29 cellular contexts compared by ENCODE assay signal in the genomic region with DNA sequence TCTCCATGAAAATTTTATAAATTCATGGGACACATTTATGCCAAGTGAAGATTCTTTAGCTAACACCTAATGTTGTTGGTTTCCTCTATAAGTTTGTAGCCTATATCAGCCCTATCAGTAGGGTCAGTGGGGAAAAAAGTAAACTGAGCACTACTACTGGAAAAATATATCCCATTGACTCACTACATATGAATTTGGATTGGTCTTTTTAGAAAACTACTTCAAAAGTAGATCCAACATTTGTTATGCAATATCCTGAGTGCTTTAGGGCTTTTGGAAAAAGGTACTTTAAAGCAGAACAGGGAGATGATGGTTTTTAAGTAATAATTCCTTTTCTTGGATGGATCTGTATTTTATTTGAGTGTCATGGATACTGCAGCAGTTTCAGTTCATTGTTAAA. TPM values are rescaled to one million over a fixed set of nuclear protein-coding genes. Genes with fewer than 3 reads are reported as not detected.
A peak's percentile ranks its signal among the peaks of the same experiment; 100 is the strongest.
DNase-seq lines count a peak whose midpoint lies in the region; ATAC-seq, FAIRE-seq and TF ChIP-seq lines count a peak whose summit lies in the region.
"Had no signal": no experiment of that assay in that cellular context is flagged by ENCODE, and none has a peak within 500 bp of the region (broad histone marks: within the 10 kb centered on the region; RNA-seq: fewer than 3 reads in every experiment).

No MANE protein-coding gene starts in this region.

- H4K20me1 ChIP-seq in keratinocyte (ENCODE audit: control insufficient read depth, extremely low read depth, insufficient read depth, low read length) = no peaks in the 10 kb centered on the region

- dilution Hi-C loops in keratinocyte (cut with MboI; ENCODE audit: extremely low pct_ligation_motif_present, low sequenced_read_pairs) = no loop called here

- no peaks in the 10 kb centered on the region for H3K27me3 ChIP-seq in keratinocyte (ENCODE audit: control insufficient read depth, extremely low read depth, insufficient read depth, low read length)
- H3K27me3 ChIP-seq: tibial artery had no signal

- peak overlapping the region in 1 of 3 experiments; percentile 21 for H3K4me3 ChIP-seq in keratinocyte (ENCODE audit: control insufficient read depth in 2 of 3, extremely low read depth in 1 of 3, insufficient read depth in 2 of 3, low read depth in 1 of 3, low read length in 3 of 3)
- no peak overlapping the region for H3K4me3 ChIP-seq in urinary bladder (ENCODE audit: low read depth, low read length)
- H3K4me3 ChIP-seq: tibial artery had no signal

- H3K36me3 Mint-ChIP-seq in MCF 10A (ENCODE audit: insufficient read depth, unreplicated experiment) = no peaks in the 10 kb centered on the region
- H3K36me3 Mint-ChIP-seq: mesothelial cell of epicardium, naive B cell had no signal

- DNase-seq in GM03348 (ENCODE audit: low spot score) (peak; percentile 24), MCF 10A (ENCODE audit: unreplicated experiment) (peak; percentile 42), keratinocyte (ENCODE audit: low read depth, low spot score) (no peak), NCI-H2029 (lab: John Stamatoyannopoulos, UW) (no peak), NCI-H748 (lab: John Stamatoyannopoulos, UW; ENCODE audit: unreplicated experiment) (no peak)
- DNase-seq: activated CD4-positive, alpha-beta T cell treated with anti-CD3 and anti-CD28 coated beads for 48 hours; activated CD8-positive, alpha-beta memory T cell treated with anti-CD3 and anti-CD28 coated beads for 24 hours; activated gamma-delta T cell; Calu3; cerebellar nuclear complex; naive B cell; NCI-H1417 treated with DMSO at 0.1 percent for 48 hours; NCI-H2081 treated with DMSO at 0.1 percent for 48 hours; small intestine; stimulated activated naive CD8-positive, alpha-beta T cell treated with anti-CD3 and anti-CD28 coated beads, Interleukin-15, amount 100 ng/mL, for 72 hours; tibial artery had no signal

- peaks cover 59% of the 10 kb centered on the region for H3K4me1 ChIP-seq in keratinocyte (ENCODE audit: control insufficient read depth, extremely low read depth, insufficient read depth, low read length)
- peaks cover 3% of the 10 kb centered on the region for H3K4me1 ChIP-seq in urinary bladder (ENCODE audit: insufficient read depth)

- H3K27ac ChIP-seq in keratinocyte (ENCODE audit: control insufficient read depth, insufficient read depth, low read length) (peak overlapping the region; percentile 30), urinary bladder (ENCODE audit: low read depth) (peak overlapping the region; percentile 18)
- H3K27ac ChIP-seq: C4-2B, KMS-11, neutrophil, tibial artery, VCaP had no signal

- H3K36me3 ChIP-seq in keratinocyte (ENCODE audit: control insufficient read depth in 2 of 2, extremely low read depth in 1 of 2, insufficient read depth in 2 of 2, low read length in 2 of 2) = no peaks in the 10 kb centered on the region
- H3K36me3 ChIP-seq in urinary bladder (ENCODE audit: insufficient read depth) = no peaks in the 10 kb centered on the region
- H3K36me3 ChIP-seq: neutrophil, tibial artery had no signal

- no peaks in the 10 kb centered on the region for H3K27me3 Mint-ChIP-seq in MCF 10A (ENCODE audit: insufficient read depth, unreplicated experiment)

- TF ChIP-seq CTCF in MCF 10A (IDR thresholded peaks at IDR 0.05; ENCODE audit: unreplicated experiment) (no peak), keratinocyte (optimal IDR thresholded peaks at IDR 0.05 in 1 of 3, IDR thresholded peaks at IDR 0.05 in 1 of 3, conservative IDR thresholded peaks at IDR 0.05 in 1 of 3; ENCODE audit: extremely low read depth in 1 of 3, insufficient read depth in 2 of 3, low read length in 3 of 3) (no peak)

- peak overlapping the region; percentile 46 for H3K4me2 ChIP-seq in keratinocyte (ENCODE audit: control insufficient read depth, extremely low read depth, insufficient read depth, low read depth, low read length)
- H3K4me2 ChIP-seq: KMS-11 had no signal

- CTCF ChIA-PET in MCF 10A (lab: Yijun Ruan, JAX) = interaction anchor here (1.2 kb wide), 1 partner anchor 298 kb away, joined by 5 read pairs; no protein-coding TSS in a partner anchor

- H3K9me3 Mint-ChIP-seq in MCF 10A (ENCODE audit: unreplicated experiment) = no peaks in the 10 kb centered on the region
- H3K9me3 Mint-ChIP-seq: mesothelial cell of epicardium; naive B cell; stimulated activated naive CD8-positive, alpha-beta T cell treated with anti-CD3 and anti-CD28 coated beads, Interleukin-15, amount 100 ng/mL, for 72 hours; T-helper 2 cell treated with Interferon-gamma antibody and Interleukin-4, amounts not matched to agents 5 μg/mL and 100 μg/mL, for 36 hours had no signal

- no peaks in the 10 kb centered on the region for H3K9me1 ChIP-seq in keratinocyte (ENCODE audit: control insufficient read depth, extremely low read depth, insufficient read depth, low read length)

- no TSS peak for BruUV-seq in MCF 10A (replicated peaks; lab: Mats Ljungman, UMichigan)

- no peak overlapping the region for H3K4me3 Mint-ChIP-seq in MCF 10A (ENCODE audit: unreplicated experiment)
- H3K4me3 Mint-ChIP-seq: mesothelial cell of epicardium; naive B cell; stimulated activated naive CD8-positive, alpha-beta T cell treated with anti-CD3 and anti-CD28 coated beads, Interleukin-15, amount 100 ng/mL, for 72 hours; T-helper 2 cell treated with Interferon-gamma antibody and Interleukin-4, amounts not matched to agents 5 μg/mL and 100 μg/mL, for 36 hours had no signal

- no peak overlapping the region for H3K9ac ChIP-seq in keratinocyte (ENCODE audit: control insufficient read depth, extremely low read depth, insufficient read depth, low read length)
- H3K9ac ChIP-seq: KMS-11 had no signal

- H3K27ac Mint-ChIP-seq in MCF 10A (ENCODE audit: low read depth, unreplicated experiment) = peak overlapping the region; percentile 21
- H3K27ac Mint-ChIP-seq: naive B cell; stimulated activated naive CD8-positive, alpha-beta T cell treated with anti-CD3 and anti-CD28 coated beads, Interleukin-15, amount 100 ng/mL, for 72 hours; T-helper 2 cell treated with Interferon-gamma antibody and Interleukin-4, amounts not matched to agents 5 μg/mL and 100 μg/mL, for 36 hours had no signal

- FAIRE-seq in keratinocyte (lab: Jason Lieb, UNC) = peak; percentile 51
- FAIRE-seq: endothelial cell of umbilical vein, GM12891, small intestine had no signal

- no peaks in the 10 kb centered on the region for H3K9me3 ChIP-seq in keratinocyte (ENCODE audit: control insufficient read depth, low read depth, low read length)
- H3K9me3 ChIP-seq: neutrophil, tibial artery had no signal

- H3K79me2 ChIP-seq in keratinocyte (ENCODE audit: control insufficient read depth, insufficient read depth, low read length) = peaks cover 84% of the 10 kb centered on the region

- no peak overlapping the region for H2AFZ ChIP-seq in keratinocyte (ENCODE audit: control insufficient read depth, low read length)

- intact Hi-C loops in MCF 10A (cut with micrococcal nuclease) = no loop called here

- ATAC-seq in GM21390 (IDR thresholded peaks at IDR 0.05; ENCODE audit: unreplicated experiment) = no peak
- ATAC-seq: Right ventricle myocardium inferior; SK-N-SH treated with all-trans-retinoic acid at 6 μM for 48 hours; stimulated activated naive CD8-positive, alpha-beta T cell treated with anti-CD3 and anti-CD28 coated beads, Interleukin-15, amount 100 ng/mL, for 72 hours had no signal

- POLR2A ChIA-PET in MCF 10A (lab: Yijun Ruan, JAX) = interaction anchor here (0.6 to 1.4 kb wide), 4 partner anchors 22 to 226 kb away, joined by 3 to 4 read pairs (median 4); no protein-coding TSS in a partner anchor

- H3K4me1 Mint-ChIP-seq in MCF 10A (ENCODE audit: insufficient read depth, unreplicated experiment) = peaks cover 52% of the 10 kb centered on the region
- H3K4me1 Mint-ChIP-seq: naive B cell; stimulated activated naive CD8-positive, alpha-beta T cell treated with anti-CD3 and anti-CD28 coated beads, Interleukin-15, amount 100 ng/mL, for 72 hours had no signal

RNA-seq across cellular contexts. Expression of a gene that starts 7.1 kb away (rescaled TPM):
- total RNA-seq in MCF 10A (2022) = 23.2 and 25.3 TPM in 2 replicates
- 21.2 to 44.3 TPM (median 25.2 TPM) in 3 replicates for polyA plus RNA-seq in keratinocyte
- polyA plus RNA-seq in keratinocyte (2011; ENCODE audit: low read depth) = 34.9 TPM
- 25.5 and 52.3 TPM in 2 replicates for polyA plus RNA-seq in keratinocyte (2011; cell fraction: cytosol; rRNA removed)
- polyA plus RNA-seq in keratinocyte (2011; cell fraction: nucleus; rRNA removed) = 13.3 and 19.3 TPM in 2 replicates
- polyA plus RNA-seq in keratinocyte (2012; ENCODE audit: low replicate concordance) = 31.6 and 44.8 TPM in 2 replicates
- polyA minus RNA-seq in keratinocyte = 2.3 to 16.9 TPM (median 11.9 TPM) in 3 replicates
- polyA minus RNA-seq in keratinocyte (2011; cell fraction: cytosol; rRNA and poly(A)+ RNA removed) = 6.1 TPM
- polyA minus RNA-seq in keratinocyte (2011; cell fraction: nucleus; rRNA and poly(A)+ RNA removed) = 5.3 and 12.1 TPM in 2 replicates
- total RNA-seq in urinary bladder = 100 TPM
- 67.3 TPM for polyA plus RNA-seq in urinary bladder
- total RNA-seq: OCI-LY7 had no signal

Comparison
In these comparisons a context has a peak if more than half of its experiments do, and no peak if none do; other contexts are left out.
1. DNase-seq: peak in GM03348 (single experiment) and MCF 10A (single experiment); none in keratinocyte (single experiment), NCI-H2029 (single experiment) and NCI-H748 (single experiment).